18 cellular contexts compared by ENCODE assay signal in the genomic region with DNA sequence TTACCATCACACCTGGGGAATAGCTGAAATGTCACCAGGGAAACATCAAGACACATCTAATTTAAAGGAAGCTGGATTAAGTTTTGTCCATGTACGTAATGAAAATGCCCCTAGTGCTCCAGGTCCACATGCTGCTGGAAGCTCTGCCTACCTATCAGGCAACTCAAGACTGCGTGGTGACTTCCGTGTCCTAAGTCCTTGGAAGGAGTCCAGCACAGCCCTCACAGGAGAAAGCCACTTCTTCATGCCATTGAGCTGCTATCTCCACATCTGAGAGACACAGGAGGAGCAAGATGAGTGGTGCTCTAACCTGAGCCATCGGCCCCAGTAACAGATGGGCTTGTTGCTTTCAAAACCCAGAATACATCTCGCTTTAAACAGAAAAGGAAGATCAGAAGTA.
"Had no signal": no experiment of that assay in that cellular context is flagged by ENCODE, and none has a peak within 500 bp of the region (broad histone marks: within the 10 kb centered on the region; RNA-seq: fewer than 3 reads in every experiment).

No MANE protein-coding gene starts in this region.

- H3K4me1 Mint-ChIP-seq: nephron progenitor cell had no signal

- H3K9me3 ChIP-seq: stomach, upper lobe of left lung, vagina had no signal

- H3K27me3 ChIP-seq: upper lobe of left lung, vagina had no signal

- H3K27ac ChIP-seq: foreskin keratinocyte, skin epidermis, stomach, upper lobe of left lung, vagina had no signal

- FAIRE-seq: colon had no signal

- H3K36me3 ChIP-seq: stomach, upper lobe of left lung, vagina had no signal

- H3K36me3 Mint-ChIP-seq: stimulated activated naive B cell treated with anti-CD40 and anti-IgM and Interleukin-4, amounts not matched to agents 10 μg/mL and 1 μg/mL and 100 μg/mL, for 72 hours had no signal

- H3K4me3 ChIP-seq: lung, skin epidermis, stomach, upper lobe of left lung, vagina had no signal

- ATAC-seq: foreskin keratinocyte; left colon; left ventricle myocardium superior; sciatic nerve; stimulated activated naive B cell treated with anti-CD40 and anti-IgM and Interleukin-4, amounts not matched to agents 10 μg/mL and 1 μg/mL and 100 μg/mL, for 72 hours had no signal

- H3K4me1 ChIP-seq: foreskin keratinocyte, upper lobe of left lung, vagina had no signal

- DNase-seq: foreskin keratinocyte; left colon; left ventricle myocardium superior; mesenchymal stem cell; midbrain; naive B cell; nephron progenitor cell; stimulated activated CD4-positive, alpha-beta T cell treated with anti-CD3 and anti-CD28 coated beads, Interleukin-2, amount 100 ng/mL, for 24 hours; stimulated activated CD4-positive, alpha-beta T cell treated with anti-CD3 and anti-CD28 coated beads, Interleukin-4, amount 100 ng/mL, for 4 hours; stimulated activated naive B cell treated with anti-CD40 and anti-IgM and Interleukin-4, amounts not matched to agents 10 μg/mL and 1 μg/mL and 100 μg/mL, for 72 hours; stomach; upper lobe of left lung had no signal

- H3K27ac Mint-ChIP-seq: dendritic cell treated with granulocyte-macrophage colony-stimulating factor and Interleukin-4, amounts not matched to agents 40 ng/mL and 50 ng/mL, for 4 days; naive B cell; nephron progenitor cell; stimulated activated naive B cell treated with anti-CD40 and anti-IgM and Interleukin-4, amounts not matched to agents 10 μg/mL and 1 μg/mL and 100 μg/mL, for 72 hours had no signal

- H3K4me3 Mint-ChIP-seq: dendritic cell treated with granulocyte-macrophage colony-stimulating factor and Interleukin-4, amounts not matched to agents 40 ng/mL and 50 ng/mL, for 4 days; naive B cell; nephron progenitor cell; stimulated activated naive B cell treated with anti-CD40 and anti-IgM and Interleukin-4, amounts not matched to agents 10 μg/mL and 1 μg/mL and 100 μg/mL, for 72 hours had no signal

- H3K9me3 Mint-ChIP-seq: dendritic cell treated with granulocyte-macrophage colony-stimulating factor and Interleukin-4, amounts not matched to agents 40 ng/mL and 50 ng/mL, for 4 days; nephron progenitor cell; stimulated activated naive B cell treated with anti-CD40 and anti-IgM and Interleukin-4, amounts not matched to agents 10 μg/mL and 1 μg/mL and 100 μg/mL, for 72 hours had no signal
